In genomic region chr20:43456809-43457639, GRCh38 we compare ENCODE assay signal across 1 cellular context.
TF ChIP-seq lines count a peak whose summit lies in the region.

No MANE protein-coding gene starts in this region.

TF ChIP-seq in HepG2, 621 proteins besides CTCF, POLR2A, EP300 and RAD21 (continued from another document and continues in another):
- TF ChIP-seq ZUFSP (CRISPR knock-in tag; IDR thresholded peaks at IDR 0.05; ENCODE audit: borderline replicate concordance) (no peak), ZNF414 (CRISPR knock-in tag; IDR thresholded peaks at IDR 0.05) (no peak), PHF21A (CRISPR knock-in tag; IDR thresholded peaks at IDR 0.05) (no peak; the same call in 1 of the 2 replicates), GTF3A (CRISPR knock-in tag; conservative IDR thresholded peaks at IDR 0.05) (peak; percentile 39; the same call in 1 of the 2 replicates), DNMT3B (CRISPR knock-in tag; conservative IDR thresholded peaks at IDR 0.05) (no peak), ZNF670 (CRISPR knock-in tag; IDR thresholded peaks at IDR 0.05; ENCODE audit: borderline replicate concordance) (no peak), ZNF512B (CRISPR knock-in tag; IDR thresholded peaks at IDR 0.05; ENCODE audit: borderline replicate concordance) (peak; percentile 81), MAFG (CRISPR knock-in tag; IDR thresholded peaks at IDR 0.05) (no peak), PRDM10 (CRISPR knock-in tag; IDR thresholded peaks at IDR 0.05; ENCODE audit: low read depth) (no peak), KAT2B (IDR thresholded peaks at IDR 0.05; ENCODE audit: borderline replicate concordance, low read depth, low read length) (no peak), ATF7 (IDR thresholded peaks at IDR 0.05) (no peak), ATF7 (CRISPR knock-in tag; IDR thresholded peaks at IDR 0.05) (no peak), KDM5B (CRISPR knock-in tag; IDR thresholded peaks at IDR 0.05; ENCODE audit: borderline replicate concordance) (no peak), ZNF792 (CRISPR knock-in tag; IDR thresholded peaks at IDR 0.05) (no peak), ZNF704 (CRISPR knock-in tag; IDR thresholded peaks at IDR 0.05; ENCODE audit: borderline replicate concordance) (no peak), RBAK (CRISPR knock-in tag; IDR thresholded peaks at IDR 0.05) (no peak; the same call in 1 of the 2 replicates), ZNF207 (IDR thresholded peaks at IDR 0.05; ENCODE audit: borderline replicate concordance) (no peak), SMAD9 (CRISPR knock-in tag; IDR thresholded peaks at IDR 0.05) (0 out of 2 replicates have a peak, but pooled peaks have one; percentile 15), RFXAP (CRISPR knock-in tag; IDR thresholded peaks at IDR 0.05; ENCODE audit: borderline replicate concordance) (no peak), PBX2 (CRISPR knock-in tag; IDR thresholded peaks at IDR 0.05) (no peak), KLF9 (CRISPR knock-in tag; IDR thresholded peaks at IDR 0.05; ENCODE audit: low read depth) (no peak), ZNF446 (CRISPR knock-in tag; IDR thresholded peaks at IDR 0.05) (no peak; the same call in 1 of the 2 replicates), ZNF12 (CRISPR knock-in tag; IDR thresholded peaks at IDR 0.05) (0 out of 2 replicates have a peak, but pooled peaks have one; percentile 41), HBP1 (CRISPR knock-in tag; IDR thresholded peaks at IDR 0.05; ENCODE audit: low read depth) (peak; percentile 36; the same call in 1 of the 2 replicates), ZBTB46 (CRISPR knock-in tag; IDR thresholded peaks at IDR 0.05; ENCODE audit: borderline replicate concordance) (no peak; the same call in 1 of the 2 replicates), CEBPG (CRISPR knock-in tag; IDR thresholded peaks at IDR 0.05) (no peak), NFKB2 (CRISPR knock-in tag; IDR thresholded peaks at IDR 0.05; ENCODE audit: borderline replicate concordance) (no peak), NCOR1 (IDR thresholded peaks at IDR 0.05; ENCODE audit: borderline replicate concordance, low read length) (no peak), HOXD1 (CRISPR knock-in tag; IDR thresholded peaks at IDR 0.05) (peak; percentile 75; the same call in 1 of the 2 replicates), ZBTB7A (CRISPR knock-in tag; IDR thresholded peaks at IDR 0.05) (peak; percentile 62; the same call in 1 of the 2 replicates), ZFP41 (CRISPR knock-in tag; IDR thresholded peaks at IDR 0.05; ENCODE audit: borderline replicate concordance) (no peak), ZNF615 (CRISPR knock-in tag; IDR thresholded peaks at IDR 0.05; ENCODE audit: borderline replicate concordance) (no peak), ZBTB4 (CRISPR knock-in tag; IDR thresholded peaks at IDR 0.05; ENCODE audit: borderline replicate concordance) (peak; percentile 53), ZNF362 (CRISPR knock-in tag; IDR thresholded peaks at IDR 0.05; ENCODE audit: borderline replicate concordance) (no peak; the same call in 1 of the 2 replicates), RARA (CRISPR knock-in tag; IDR thresholded peaks at IDR 0.05) (no peak), SRSF9 (IDR thresholded peaks at IDR 0.05; ENCODE audit: borderline replicate concordance, insufficient read depth, low read depth, low read length, poor library complexity, severe bottlenecking) (no peak), ZBTB2 (CRISPR knock-in tag; IDR thresholded peaks at IDR 0.05; ENCODE audit: low read depth) (no peak; the same call in 1 of the 2 replicates), ZNF883 (CRISPR knock-in tag; IDR thresholded peaks at IDR 0.05; ENCODE audit: not compliant biosample characterization) (peak; percentile 57)
